In the genomic region with DNA sequence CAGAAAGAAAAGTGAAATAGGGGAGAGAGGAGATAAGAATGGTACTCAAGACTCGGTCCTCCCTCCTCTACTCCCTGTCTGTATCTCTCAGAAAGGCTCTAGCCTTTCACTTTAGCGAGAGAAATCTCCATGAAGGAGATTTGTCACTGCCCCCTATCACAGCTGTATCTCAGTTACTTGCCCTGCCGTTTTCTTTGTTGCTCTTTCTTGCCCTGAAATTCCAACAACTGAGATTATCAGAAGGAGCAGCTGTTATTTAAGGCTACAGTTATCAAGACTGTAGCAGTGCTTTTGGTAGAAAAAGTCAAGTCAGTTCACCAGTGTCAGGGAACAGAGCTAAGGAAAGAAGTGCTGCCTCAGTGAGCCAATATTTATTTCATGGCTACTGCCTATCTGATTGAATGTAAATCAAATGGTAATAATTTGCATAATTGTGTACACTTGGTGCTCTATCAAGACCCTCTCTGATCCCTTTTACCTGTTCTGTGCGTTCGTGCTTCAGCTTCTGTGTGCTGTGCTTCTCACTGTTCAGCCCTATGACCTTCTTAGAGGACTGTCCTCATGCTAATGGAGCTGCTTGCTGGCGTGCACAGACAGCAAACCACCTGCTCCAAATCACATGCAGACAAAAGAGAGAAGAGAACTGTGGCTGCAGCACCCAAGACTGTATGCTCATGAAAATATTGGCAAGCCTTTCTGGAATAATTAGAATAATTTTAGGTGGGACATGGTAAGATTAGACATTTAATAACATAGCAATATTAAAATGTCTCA, we compare ENCODE assay signal across 9 cellular contexts.
"Had no signal": no experiment of that assay in that cellular context is flagged by ENCODE, and none has a peak within 500 bp of the region (broad histone marks: within the 10 kb centered on the region; RNA-seq: fewer than 3 reads in every experiment).

No MANE protein-coding gene starts in this region.

- H3K27ac ChIP-seq: testis, upper lobe of right lung had no signal

- H3K4me3 ChIP-seq: lung, testis, upper lobe of right lung had no signal

- H3K27me3 ChIP-seq: testis had no signal

- H3K9me3 ChIP-seq: testis, upper lobe of right lung had no signal

- DNase-seq: dermis blood vessel endothelial cell; hypothalamus; stimulated activated CD4-positive, alpha-beta T cell treated with anti-CD3 and anti-CD28 coated beads, Interleukin-15, amount 100 ng/mL, for 24 hours; stimulated activated CD4-positive, alpha-beta T cell treated with anti-CD3 and anti-CD28 coated beads, Interleukin-4, amount 100 ng/mL, for 24 hours; stimulated activated naive CD8-positive, alpha-beta T cell treated with anti-CD3 and anti-CD28 coated beads, Interleukin-15, amount 100 ng/mL, for 72 hours; T-helper 2 cell; testis; upper lobe of right lung had no signal

- H3K36me3 ChIP-seq: upper lobe of right lung had no signal

- ATAC-seq: stimulated activated naive CD8-positive, alpha-beta T cell treated with anti-CD3 and anti-CD28 coated beads, Interleukin-15, amount 100 ng/mL, for 72 hours; upper lobe of right lung had no signal

- H3K4me1 ChIP-seq: testis, upper lobe of right lung had no signal
